In genomic region chr14:35808076-35808657, GRCh38 we compare ENCODE assay signal across 8 cellular contexts. TPM values are rescaled to one million over a fixed set of nuclear protein-coding genes. Genes with fewer than 3 reads are reported as not detected.
A peak's percentile ranks its signal among the peaks of the same experiment; 100 is the strongest.
DNase-seq lines count a peak whose midpoint lies in the region; ATAC-seq and TF ChIP-seq lines count a peak whose summit lies in the region.

No MANE protein-coding gene starts in this region.

- peaks cover 7% of the 10 kb centered on the region for H3K36me3 Mint-ChIP-seq in activated CD4-positive, alpha-beta T cell treated with anti-CD3 and anti-CD28 coated beads for 36 hours (ENCODE audit: low read depth)
- no peaks in the 10 kb centered on the region for H3K36me3 Mint-ChIP-seq in mesothelial cell of epicardium

- intact Hi-C loops in activated CD4-positive, alpha-beta T cell treated with anti-CD3 and anti-CD28 coated beads for 36 hours (cut with DNase I, micrococcal nuclease) = loop anchor here (2.0 to 10.0 kb wide), 8 partner anchors 41 to 933 kb away; partner anchors contain the start of genes BAZ1A (in 1 of the 2), FAM177A1 (in 1 of the 2), MBIP (in 1 of the 2) and PPP2R3C (in 1 of the 2)
- intact Hi-C loops in transverse colon (cut with DNase I; ENCODE audit: low total_unique reads) = no loop called here

- POLR2A ChIA-PET in activated CD4-positive, alpha-beta T cell treated with anti-CD3 and anti-CD28 coated beads for 36 hours (lab: Charles Lee) = no interaction called here
- POLR2A ChIA-PET in RWPE1 (lab: Yijun Ruan, JAX; ENCODE audit: low non-redundant PET) = no interaction called here

- peak overlapping the region; percentile 95 for H3K4me3 Mint-ChIP-seq in activated CD4-positive, alpha-beta T cell treated with anti-CD3 and anti-CD28 coated beads for 36 hours
- peak overlapping the region; percentile 97 for H3K4me3 Mint-ChIP-seq in mesothelial cell of epicardium

- TF ChIP-seq CTCF in RWPE1 (conservative IDR thresholded peaks at IDR 0.05; ENCODE audit: low read depth) = no peak
- TF ChIP-seq CTCF in mesothelial cell of epicardium (IDR thresholded peaks at IDR 0.05; ENCODE audit: unreplicated experiment) = no peak
- no peak for TF ChIP-seq CTCF in transverse colon (IDR thresholded peaks at IDR 0.05)

- H3K4me1 Mint-ChIP-seq in activated CD4-positive, alpha-beta T cell treated with anti-CD3 and anti-CD28 coated beads for 36 hours = peaks cover 24% of the 10 kb centered on the region
- H3K4me1 Mint-ChIP-seq in mesothelial cell of epicardium = peaks cover 20% of the 10 kb centered on the region

- DNase-seq in activated CD4-positive, alpha-beta T cell treated with anti-CD3 and anti-CD28 coated beads for 36 hours = peak; percentile 54
- no peak for DNase-seq in activated CD4-positive, alpha-beta T cell treated with anti-CD3 and anti-CD28 coated beads for 1 hour
- DNase-seq in RWPE1 (ENCODE audit: low spot score) = peak; percentile 52
- peak; percentile 12 for DNase-seq in dermis blood vessel endothelial cell
- DNase-seq in mesothelial cell of epicardium (ENCODE audit: low spot score in 2 of 2, unreplicated experiment in 2 of 2) = no peak
- peak; percentile 63 for DNase-seq in transverse colon
- no peak for DNase-seq in COR-L47 (lab: John Stamatoyannopoulos, UW)

- ATAC-seq in activated CD4-positive, alpha-beta T cell treated with anti-CD3 and anti-CD28 coated beads for 36 hours = no peak
- no peak for ATAC-seq in HG03095 (IDR thresholded peaks at IDR 0.05; ENCODE audit: unreplicated experiment)

- no peaks in the 10 kb centered on the region for H3K27me3 ChIP-seq in transverse colon

- peaks cover 9 to 40% (median 32%) of the 10 kb centered on the region in 4 donors for H3K4me1 ChIP-seq in transverse colon

- TF ChIP-seq POLR2A in transverse colon (IDR thresholded peaks at IDR 0.05) = no peak

- peak overlapping the region; percentile 61 to 76 (median 76) for H3K4me3 ChIP-seq in transverse colon

- 2 to 3% methylated on average over 12 to 14 of the region's 14 CpGs for WGBS in transverse colon (ENCODE audit: low coverage in 1 of 2), 2 donors

- H3K36me3 ChIP-seq in transverse colon = no peaks in the 10 kb centered on the region

- no peak for TF ChIP-seq EP300 in transverse colon (IDR thresholded peaks at IDR 0.05; ENCODE audit: low read depth)

- in situ Hi-C loops in transverse colon (cut with MboI; ENCODE audit: low pct_ligation_motif_present in 1 of 4, low pct_unique_long_range_greater_than_20kb in 1 of 4, low sequenced_read_pairs in 3 of 4) = loop anchor here in 1 of 4 donors (25.0 kb wide), 1 partner anchor 671 kb away; no protein-coding TSS in a partner anchor

- peak overlapping the region; percentile 96 for H3K27ac ChIP-seq in RWPE1
- peak overlapping the region; percentile 93 to 97 (median 95) for H3K27ac ChIP-seq in transverse colon

- CTCF ChIA-PET in activated CD4-positive, alpha-beta T cell treated with anti-CD3 and anti-CD28 coated beads for 36 hours (lab: Charles Lee) = interaction anchor here (0.8 to 3.0 kb wide), 4 partner anchors 10 to 152 kb away, joined by 3 to 15 read pairs (median 4); no protein-coding TSS in a partner anchor
- CTCF ChIA-PET in RWPE1 (lab: Yijun Ruan, JAX) = no interaction called here

- no peaks in the 10 kb centered on the region for H3K9me3 Mint-ChIP-seq in activated CD4-positive, alpha-beta T cell treated with anti-CD3 and anti-CD28 coated beads for 36 hours (ENCODE audit: low read depth)
- peaks cover 4% of the 10 kb centered on the region for H3K9me3 Mint-ChIP-seq in mesothelial cell of epicardium

- H3K27me3 Mint-ChIP-seq in activated CD4-positive, alpha-beta T cell treated with anti-CD3 and anti-CD28 coated beads for 36 hours = no peaks in the 10 kb centered on the region
- H3K27me3 Mint-ChIP-seq in mesothelial cell of epicardium (ENCODE audit: low read depth) = no peaks in the 10 kb centered on the region

- H3K27ac Mint-ChIP-seq in activated CD4-positive, alpha-beta T cell treated with anti-CD3 and anti-CD28 coated beads for 36 hours = peak overlapping the region; percentile 97
- H3K27ac Mint-ChIP-seq in mesothelial cell of epicardium = peak overlapping the region; percentile 99

- H3K9me3 ChIP-seq in transverse colon = no peaks in the 10 kb centered on the region

RNA-seq across cellular contexts. Expression of gene RALGAPA1, which starts 0.9 kb away (rescaled TPM):
- 10 to 100 TPM; 20.3 to 22.0 TPM for total RNA-seq in activated CD4-positive, alpha-beta T cell treated with anti-CD3 and anti-CD28 coated beads for 36 hours
- 24.6 and 44.1 TPM in 2 replicates for total RNA-seq in dermis blood vessel endothelial cell
- total RNA-seq in mesothelial cell of epicardium = 57.8 to 64.5 TPM (median 58.2 TPM) in 3 replicates
- 100 to 1,000 TPM in 3 of 4 donors, 10 to 100 TPM in 1; 84.7 to 122 (median 119) TPM for total RNA-seq in transverse colon

RNA-seq across cellular contexts. Expression of gene BRMS1L, which starts 18.0 kb away (rescaled TPM):
- 1 to 10 TPM; 5.3 to 7.8 TPM for total RNA-seq in activated CD4-positive, alpha-beta T cell treated with anti-CD3 and anti-CD28 coated beads for 36 hours
- total RNA-seq in dermis blood vessel endothelial cell (2.9 and 10.8 TPM in 2 replicates), mesothelial cell of epicardium (15.4 to 16.5 TPM (median 15.9 TPM) in 3 replicates), transverse colon (1 to 10 TPM in 3 of 4 donors, under 1 TPM in 1; 1.00 to 4.6 (median 3.7) TPM)

Comparison
In these comparisons a context has a peak if more than half of its experiments do, and no peak if none do; other contexts are left out.
1. DNase-seq: peak in activated CD4-positive, alpha-beta T cell treated with anti-CD3 and anti-CD28 coated beads for 36 hours (single experiment), RWPE1 (single experiment), dermis blood vessel endothelial cell (single experiment) and transverse colon (single experiment); none in activated CD4-positive, alpha-beta T cell treated with anti-CD3 and anti-CD28 coated beads for 1 hour (single experiment), mesothelial cell of epicardium (0 of 2) and COR-L47 (single experiment).